In genomic region chr22:26461188-26461810, GRCh38 we compare ENCODE assay signal across 8 cellular contexts. TPM values are rescaled to one million over a fixed set of nuclear protein-coding genes. Genes with fewer than 3 reads are reported as not detected.
A peak's percentile ranks its signal among the peaks of the same experiment; 100 is the strongest.
DNase-seq lines count a peak whose midpoint lies in the region; ATAC-seq and TF ChIP-seq lines count a peak whose summit lies in the region.

No MANE protein-coding gene starts in this region.

- peaks cover 0 to 17% (median 0%) of the 10 kb centered on the region in 3 donors for H3K4me1 ChIP-seq in esophagus squamous epithelium

- DNase-seq in NCI-H2081 (lab: John Stamatoyannopoulos, UW): peak; percentile 8 to 9
- no peak for DNase-seq in NCI-H2081 treated with DMSO at 0.1 percent for 48 hours (lab: John Stamatoyannopoulos, UW)
- peak; percentile 22 for DNase-seq in NCI-H1092 (lab: John Stamatoyannopoulos, UW)
- DNase-seq in activated CD4-positive, alpha-beta T cell treated with anti-CD3 and anti-CD28 coated beads, Interleukin-2, amount 50 U/mL, for 24 hours (ENCODE audit: low read depth in 1 of 2, low spot score in 1 of 2): peak; percentile 11 to 14
- DNase-seq in esophagus squamous epithelium (lab: John Stamatoyannopoulos, UW): no peak
- peak; percentile 88 for DNase-seq in nephron progenitor cell

- no peak for TF ChIP-seq POLR2A in esophagus squamous epithelium (IDR thresholded peaks at IDR 0.05)

- H3K27me3 Mint-ChIP-seq in nephron progenitor cell (ENCODE audit: low read depth, poor library complexity): no peaks in the 10 kb centered on the region

- intact Hi-C loops in esophagus squamous epithelium (cut with DNase I): loop anchor here (10.0 kb wide), 1 partner anchor 66 kb away; no protein-coding TSS in a partner anchor

- 33 to 39% methylated on average over 3 of the region's 3 CpGs for WGBS in esophagus squamous epithelium, 2 donors

- H3K27ac Mint-ChIP-seq in nephron progenitor cell: no peak overlapping the region

- H3K27ac ChIP-seq in esophagus squamous epithelium: no peak overlapping the region

- no peak overlapping the region for H3K4me3 ChIP-seq in esophagus squamous epithelium

- peaks cover 37% of the 10 kb centered on the region for H3K36me3 Mint-ChIP-seq in nephron progenitor cell (ENCODE audit: low read depth)

- H3K4me1 Mint-ChIP-seq in nephron progenitor cell: peaks cover 39% of the 10 kb centered on the region

- TF ChIP-seq CTCF in esophagus squamous epithelium (IDR thresholded peaks at IDR 0.05) (peak; percentile 54 to 80 (median 64)), nephron progenitor cell (IDR thresholded peaks at IDR 0.05) (peak; percentile 81)

- H3K4me3 Mint-ChIP-seq in nephron progenitor cell: peak overlapping the region; percentile 44

- H3K9me3 ChIP-seq in esophagus squamous epithelium: no peaks in the 10 kb centered on the region

- ATAC-seq in HG02763 (IDR thresholded peaks at IDR 0.05; ENCODE audit: unreplicated experiment) (no peak), GM21717 (IDR thresholded peaks at IDR 0.05; ENCODE audit: unreplicated experiment) (no peak)

- no peaks in the 10 kb centered on the region for H3K9me3 Mint-ChIP-seq in nephron progenitor cell

- H3K27me3 ChIP-seq in esophagus squamous epithelium: no peaks in the 10 kb centered on the region

- peaks cover 9 to 93% (median 34%) of the 10 kb centered on the region in 3 donors for H3K36me3 ChIP-seq in esophagus squamous epithelium

RNA-seq across cellular contexts. Expression of gene HPS4, which starts 22.3 kb away (rescaled TPM):
- 10 to 100 TPM; 21.9 to 28.5 (median 24.5) TPM for total RNA-seq in esophagus squamous epithelium

RNA-seq across cellular contexts. Expression of gene SRRD, which starts 22.4 kb away (rescaled TPM):
- 10 to 100 TPM; 11.4 to 27.3 (median 13.6) TPM for total RNA-seq in esophagus squamous epithelium

RNA-seq across cellular contexts. Expression of gene ASPHD2, which starts 32.2 kb away (rescaled TPM):
- 1 to 10 TPM; 1.3 to 2.1 (median 2.0) TPM for total RNA-seq in esophagus squamous epithelium

RNA-seq across cellular contexts. Expression of gene TFIP11, which starts 51.0 kb away (rescaled TPM):
- total RNA-seq in esophagus squamous epithelium: 10 to 100 TPM; 21.6 to 27.1 (median 25.8) TPM

Comparison
In these comparisons a context has a peak if more than half of its experiments do, and no peak if none do; other contexts are left out.
1. DNase-seq: peak in NCI-H2081 (2 of 2), NCI-H1092 (single experiment), activated CD4-positive, alpha-beta T cell treated with anti-CD3 and anti-CD28 coated beads, Interleukin-2, amount 50 U/mL, for 24 hours (2 of 2) and nephron progenitor cell (single experiment); none in NCI-H2081 treated with DMSO at 0.1 percent for 48 hours (single experiment) and esophagus squamous epithelium (single experiment).